18 cellular contexts compared by ENCODE assay signal in genomic region chr12:29582156-29582555, GRCh38.
DNase-seq lines count a peak whose midpoint lies in the region; ATAC-seq and TF ChIP-seq lines count a peak whose summit lies in the region.
"Had no signal": no experiment of that assay in that cellular context is flagged by ENCODE, and none has a peak within 500 bp of the region (broad histone marks: within the 10 kb centered on the region; RNA-seq: fewer than 3 reads in every experiment).

No MANE protein-coding gene starts in this region.

- H3K36me3 Mint-ChIP-seq in activated CD8-positive, alpha-beta memory T cell treated with anti-CD3 and anti-CD28 coated beads, Interleukin-2, amount 10 ng/mL, durations not matched to agents 7 days and 5 days, result no peaks in the 10 kb centered on the region
- H3K36me3 Mint-ChIP-seq: activated naive CD8-positive, alpha-beta T cell treated with anti-CD3 and anti-CD28 coated beads, Interleukin-2, amount 10 ng/mL, durations not matched to agents 7 days and 5 days had no signal

- H3K4me1 Mint-ChIP-seq in activated CD8-positive, alpha-beta memory T cell treated with anti-CD3 and anti-CD28 coated beads, Interleukin-2, amount 10 ng/mL, durations not matched to agents 7 days and 5 days, result peaks cover 3% of the 10 kb centered on the region
- H3K4me1 Mint-ChIP-seq: activated naive CD8-positive, alpha-beta T cell treated with anti-CD3 and anti-CD28 coated beads, Interleukin-2, amount 10 ng/mL, durations not matched to agents 7 days and 5 days had no signal

- intact Hi-C loops in Right ventricle myocardium superior (cut with DNase I), result no loop called here
- intact Hi-C loops in thyroid gland (cut with DNase I), result no loop called here

- H3K9me3 ChIP-seq in adipocyte (ENCODE audit: control insufficient read depth, low read length) (no peaks in the 10 kb centered on the region), osteoblast (ENCODE audit: low read depth, low read length) (no peaks in the 10 kb centered on the region), thyroid gland (no peaks in the 10 kb centered on the region)
- H3K9me3 ChIP-seq: Caco-2 had no signal

- TF ChIP-seq CTCF in osteoblast (IDR thresholded peaks at IDR 0.05; ENCODE audit: extremely low read depth, low read depth, low read length) (no peak), thyroid gland (IDR thresholded peaks at IDR 0.05) (no peak), GM20000 (IDR thresholded peaks at IDR 0.05; ENCODE audit: extremely low read depth, missing control alignments) (no peak)

- DNase-seq in adipocyte (ENCODE audit: low read depth) (peak; percentile 43), Right ventricle myocardium superior (no peak), osteoblast (ENCODE audit: insufficient read length, low spot score, missing footprints) (no peak), thyroid gland (no peak), GM20000 (ENCODE audit: low spot score) (no peak), NOMO-1 treated with DMSO at 0.1 percent for 48 hours (lab: John Stamatoyannopoulos, UW; ENCODE audit: unreplicated experiment) (no peak), NCI-H2196 treated with DMSO at 0.1 percent for 48 hours (lab: John Stamatoyannopoulos, UW; ENCODE audit: unreplicated experiment) (no peak)
- no peak for DNase-seq in activated CD8-positive, alpha-beta memory T cell treated with anti-CD3 and anti-CD28 coated beads, Interleukin-2, amount 10 ng/mL, durations not matched to agents 7 days and 5 days
- DNase-seq: activated CD8-positive, alpha-beta T cell treated with anti-CD3 and anti-CD28 coated beads for 36 hours; activated naive CD8-positive, alpha-beta T cell treated with anti-CD3 and anti-CD28 coated beads, Interleukin-2, amount 10 ng/mL, durations not matched to agents 7 days and 5 days; activated T-cell treated with anti-CD3 and anti-CD28 coated beads, Interleukin-2, amount 50 U/mL, for 72 hours; Caco-2; central memory CD4-positive, alpha-beta T cell; NCI-H1417 treated with DMSO at 0.1 percent for 48 hours; SHP77 treated with DMSO at 0.1 percent for 48 hours; stimulated activated CD4-positive, alpha-beta T cell treated with anti-CD3 and anti-CD28 coated beads, Interleukin-1b, Interleukin-23, amount 100 ng/mL, for 48 hours had no signal

- H3K27ac Mint-ChIP-seq in activated CD8-positive, alpha-beta memory T cell treated with anti-CD3 and anti-CD28 coated beads, Interleukin-2, amount 10 ng/mL, durations not matched to agents 7 days and 5 days, result no peak overlapping the region
- H3K27ac Mint-ChIP-seq: activated CD8-positive, alpha-beta T cell treated with anti-CD3 and anti-CD28 coated beads for 36 hours; activated naive CD8-positive, alpha-beta T cell treated with anti-CD3 and anti-CD28 coated beads, Interleukin-2, amount 10 ng/mL, durations not matched to agents 7 days and 5 days; activated T-cell treated with anti-CD3 and anti-CD28 coated beads, Interleukin-2, amount 50 U/mL, for 72 hours; T-helper 1 cell treated with Interleukin-12 subunit alpha and Interleukin-12 subunit beta and Interleukin-4 antibody, amounts not matched to agents 30 μg/mL and 1 μg/mL, for 36 hours had no signal

- H3K4me3 ChIP-seq in adipocyte (ENCODE audit: low read length) (no peak overlapping the region), osteoblast (ENCODE audit: insufficient read depth, low read length) (no peak overlapping the region), thyroid gland (replicated peaks in 1 of 3) (no peak overlapping the region)

- CTCF ChIA-PET in activated CD8-positive, alpha-beta memory T cell treated with anti-CD3 and anti-CD28 coated beads, Interleukin-2, amount 10 ng/mL, durations not matched to agents 7 days and 5 days (lab: Charles Lee), result interaction anchor here (1.2 kb wide), 1 partner anchor 15 kb away, joined by 3 read pairs; no protein-coding TSS in a partner anchor

- H3K4me2 ChIP-seq in osteoblast (ENCODE audit: insufficient read depth, low read length), result peak overlapping the region; percentile 67

- H3K4me1 ChIP-seq in adipocyte (ENCODE audit: control insufficient read depth, insufficient read depth, low read length) (peaks cover 32% of the 10 kb centered on the region), osteoblast (ENCODE audit: insufficient read depth, low read length) (peaks cover 26% of the 10 kb centered on the region), thyroid gland (no peaks in the 10 kb centered on the region)
- H3K4me1 ChIP-seq: Caco-2 had no signal

- peaks cover 8% of the 10 kb centered on the region for H3K36me3 ChIP-seq in adipocyte (ENCODE audit: control insufficient read depth, insufficient read depth, low read length, severe bottlenecking)
- H3K36me3 ChIP-seq in osteoblast (ENCODE audit: insufficient read depth, low read length), result no peaks in the 10 kb centered on the region
- no peaks in the 10 kb centered on the region for H3K36me3 ChIP-seq in thyroid gland

- H3K27me3 ChIP-seq in adipocyte (replicated peaks; ENCODE audit: control insufficient read depth, insufficient read depth, low read length), result no peaks in the 10 kb centered on the region
- no peaks in the 10 kb centered on the region for H3K27me3 ChIP-seq in osteoblast (ENCODE audit: insufficient read depth, low read length)
- no peaks in the 10 kb centered on the region for H3K27me3 ChIP-seq in thyroid gland

- no peak overlapping the region for H3K4me3 Mint-ChIP-seq in activated CD8-positive, alpha-beta memory T cell treated with anti-CD3 and anti-CD28 coated beads, Interleukin-2, amount 10 ng/mL, durations not matched to agents 7 days and 5 days
- H3K4me3 Mint-ChIP-seq: activated CD8-positive, alpha-beta T cell treated with anti-CD3 and anti-CD28 coated beads for 36 hours; activated naive CD8-positive, alpha-beta T cell treated with anti-CD3 and anti-CD28 coated beads, Interleukin-2, amount 10 ng/mL, durations not matched to agents 7 days and 5 days; activated T-cell treated with anti-CD3 and anti-CD28 coated beads, Interleukin-2, amount 50 U/mL, for 72 hours; nephron; T-helper 1 cell treated with Interleukin-12 subunit alpha and Interleukin-12 subunit beta and Interleukin-4 antibody, amounts not matched to agents 30 μg/mL and 1 μg/mL, for 36 hours had no signal

- H3K79me2 ChIP-seq in osteoblast (ENCODE audit: insufficient read depth, low read length), result no peaks in the 10 kb centered on the region

- H2AFZ ChIP-seq in osteoblast (ENCODE audit: low read length), result peak overlapping the region; percentile 17

- no peaks in the 10 kb centered on the region for H4K20me1 ChIP-seq in osteoblast (ENCODE audit: insufficient read depth, low read length)

- peak; percentile 33 for ATAC-seq in Right ventricle myocardium superior (ENCODE audit: poor library complexity)
- ATAC-seq in activated CD8-positive, alpha-beta memory T cell treated with anti-CD3 and anti-CD28 coated beads, Interleukin-2, amount 10 ng/mL, durations not matched to agents 7 days and 5 days, result no peak

- H3K27me3 Mint-ChIP-seq in activated CD8-positive, alpha-beta memory T cell treated with anti-CD3 and anti-CD28 coated beads, Interleukin-2, amount 10 ng/mL, durations not matched to agents 7 days and 5 days, result peaks cover 3% of the 10 kb centered on the region

- H3K9ac ChIP-seq in adipocyte (ENCODE audit: low read length), result no peak overlapping the region

- TF ChIP-seq POLR2A in thyroid gland (IDR thresholded peaks at IDR 0.05), result no peak

- H3K9me3 Mint-ChIP-seq in activated CD8-positive, alpha-beta memory T cell treated with anti-CD3 and anti-CD28 coated beads, Interleukin-2, amount 10 ng/mL, durations not matched to agents 7 days and 5 days (ENCODE audit: low read depth), result no peaks in the 10 kb centered on the region
- H3K9me3 Mint-ChIP-seq: activated CD8-positive, alpha-beta T cell treated with anti-CD3 and anti-CD28 coated beads for 36 hours; activated naive CD8-positive, alpha-beta T cell treated with anti-CD3 and anti-CD28 coated beads, Interleukin-2, amount 10 ng/mL, durations not matched to agents 7 days and 5 days; activated T-cell treated with anti-CD3 and anti-CD28 coated beads, Interleukin-2, amount 50 U/mL, for 72 hours; nephron; T-helper 1 cell treated with Interleukin-12 subunit alpha and Interleukin-12 subunit beta and Interleukin-4 antibody, amounts not matched to agents 30 μg/mL and 1 μg/mL, for 36 hours had no signal

- H3K27ac ChIP-seq in osteoblast (ENCODE audit: low read depth, low read length) (peak overlapping the region; percentile 78), thyroid gland (peak overlapping the region in 2 of 3 donors; percentile 13 to 21)
